ENCODE assay signal across 13 cellular contexts in the genomic region with DNA sequence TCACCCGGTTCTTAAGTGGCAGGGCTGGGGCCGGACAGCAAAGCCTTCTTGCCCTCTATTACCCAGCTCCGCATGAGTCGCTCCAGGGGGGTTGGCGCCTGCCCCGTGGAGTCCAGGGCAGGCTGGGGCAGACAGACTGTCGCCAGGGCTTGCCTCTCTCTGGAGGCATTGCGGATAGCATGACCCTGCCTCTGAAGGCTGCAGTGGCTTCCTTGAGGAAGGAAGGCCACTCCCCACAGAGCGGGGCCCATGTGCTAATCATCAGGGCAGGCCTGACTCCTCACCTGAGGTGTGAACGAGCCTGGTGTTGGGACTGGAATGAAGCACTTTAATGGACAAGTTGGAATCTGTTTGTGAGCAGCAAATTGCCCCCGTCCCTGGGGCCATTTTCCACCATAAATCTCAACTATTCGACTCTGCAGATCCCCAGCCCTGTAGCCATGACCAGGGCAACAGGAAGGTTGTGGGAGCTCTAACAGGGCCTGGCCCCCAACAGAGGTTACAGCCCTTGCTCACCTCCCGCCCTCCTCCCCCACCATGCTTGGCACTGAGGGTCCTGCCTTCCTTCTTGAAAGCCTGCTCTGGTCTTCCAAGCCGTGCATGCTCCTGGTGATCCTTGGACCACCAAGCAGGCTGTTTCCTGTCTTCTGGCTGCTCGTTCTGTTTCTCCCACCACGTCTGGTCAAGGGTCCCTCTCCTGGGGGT.
DNase-seq lines count a peak whose midpoint lies in the region; ATAC-seq and TF ChIP-seq lines count a peak whose summit lies in the region.
"Had no signal": no experiment of that assay in that cellular context is flagged by ENCODE, and none has a peak within 500 bp of the region (broad histone marks: within the 10 kb centered on the region; RNA-seq: fewer than 3 reads in every experiment).

No MANE protein-coding gene starts in this region.

- CTCF ChIA-PET in WTC11 (lab: Charles Lee), result interaction anchor here (2.5 kb wide), 1 partner anchor 8 kb away, joined by 6 read pairs; no protein-coding TSS in a partner anchor

- H3K27me3 Mint-ChIP-seq in WTC11 (ENCODE audit: low read depth), result no peaks in the 10 kb centered on the region

- H3K4me1 Mint-ChIP-seq in WTC11, result peaks cover 4% of the 10 kb centered on the region; the same call in 1 of the 2 replicates

- no peaks in the 10 kb centered on the region for H3K9me3 ChIP-seq in HUES6 (ENCODE audit: control insufficient read depth, insufficient read depth, low read depth, low read length)
- H3K9me3 ChIP-seq: upper lobe of left lung had no signal

- H3K36me3 Mint-ChIP-seq in WTC11, result no peaks in the 10 kb centered on the region

- peak overlapping the region; percentile 37 for H3K9ac ChIP-seq in HUES6 (ENCODE audit: low read length)

- H3K4me3 Mint-ChIP-seq in WTC11, result no peak overlapping the region

- POLR2A ChIA-PET in WTC11 (lab: Charles Lee), result no interaction called here

- DNase-seq in WTC11 (ENCODE audit: low spot score) (no peak), left cardiac atrium (peak; percentile 35), sciatic nerve (ENCODE audit: low spot score) (no peak), mesenteric fat pad (ENCODE audit: low spot score) (no peak)
- DNase-seq in activated effector memory CD4-positive, alpha-beta T cell treated with Interleukin-2 at 50 U/mL for 16 hours, result no peak
- DNase-seq: activated naive CD4-positive, alpha-beta T cell; AML-193; foreskin fibroblast; NCI-H1417 treated with DMSO at 0.1 percent for 48 hours; nucleus accumbens; upper lobe of left lung had no signal

- no peak overlapping the region for H3K27ac ChIP-seq in HUES6 (ENCODE audit: low read depth, low read length)

- no peak for TF ChIP-seq CTCF in WTC11 (IDR thresholded peaks at IDR 0.05)

- no peak for ATAC-seq in WTC11
- no peak for ATAC-seq in left cardiac atrium
- ATAC-seq in sciatic nerve, result peak; percentile 1
- no peak for ATAC-seq in GM21717 (IDR thresholded peaks at IDR 0.05; ENCODE audit: unreplicated experiment)

- H3K4me1 ChIP-seq in HUES6 (ENCODE audit: control insufficient read depth, insufficient read depth, low read length), result peaks cover 6% of the 10 kb centered on the region; the same call in 1 of the 2 replicates

- H3K27ac Mint-ChIP-seq in WTC11, result no peak overlapping the region

- no peak overlapping the region for H3K4me3 ChIP-seq in HUES6 (ENCODE audit: low read depth, low read length)
- H3K4me3 ChIP-seq: upper lobe of left lung had no signal

- intact Hi-C loops in left cardiac atrium (cut with DNase I) (no loop called here), sciatic nerve (cut with DNase I) (no loop called here)

- no peaks in the 10 kb centered on the region for H3K36me3 ChIP-seq in HUES6 (ENCODE audit: control insufficient read depth, insufficient read depth, low read length)
- H3K36me3 ChIP-seq: upper lobe of left lung had no signal

- H3K9me3 Mint-ChIP-seq in WTC11, result no peaks in the 10 kb centered on the region

- no peaks in the 10 kb centered on the region for H3K27me3 ChIP-seq in HUES6 (ENCODE audit: control insufficient read depth, insufficient read depth, low read length)
- H3K27me3 ChIP-seq: upper lobe of left lung had no signal

TF ChIP-seq in WTC11, 78 proteins besides CTCF, POLR2A, EP300 and RAD21:
- no peak for TF ChIP-seq CBFB (CRISPR knock-in tag; IDR thresholded peaks at IDR 0.05; ENCODE audit: low read depth)
- 0 out of 2 replicates have a peak, but pooled peaks have one; percentile 16 for TF ChIP-seq FOXP1 (CRISPR knock-in tag; IDR thresholded peaks at IDR 0.05; ENCODE audit: borderline replicate concordance)
- no peak for TF ChIP-seq SMAD4 (CRISPR knock-in tag; IDR thresholded peaks at IDR 0.05)
